31 cellular contexts compared by ENCODE assay signal in the genomic region with DNA sequence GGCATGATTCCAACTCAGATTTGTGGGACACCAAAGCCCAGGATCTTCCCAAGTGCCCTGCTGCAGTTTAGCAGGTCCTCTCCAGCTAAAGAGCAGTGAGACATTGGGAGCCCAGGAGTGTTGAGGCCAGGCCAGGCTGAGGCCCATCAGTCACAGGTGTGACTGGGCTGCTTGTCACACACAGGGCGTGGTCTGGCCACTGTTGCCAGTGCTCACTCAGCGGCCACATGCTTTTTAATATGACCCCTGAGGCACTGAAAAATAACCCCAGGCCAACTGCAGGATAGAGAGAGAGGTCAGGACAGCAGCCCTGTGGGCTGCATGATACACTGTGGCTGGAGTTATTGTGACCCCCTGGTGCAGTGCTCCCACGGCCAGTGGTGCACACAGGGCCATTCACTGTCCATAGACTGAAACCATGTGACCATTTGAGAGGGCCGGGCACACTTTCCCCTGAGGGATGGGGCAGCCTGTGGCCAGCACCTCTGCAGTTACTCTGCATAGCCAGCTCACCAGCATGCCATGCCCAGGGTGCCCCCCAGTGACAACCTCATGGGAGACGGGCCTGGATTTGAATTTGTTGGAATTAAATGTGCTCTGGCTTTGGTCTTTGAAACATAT. TPM values are rescaled to one million over a fixed set of nuclear protein-coding genes. Genes with fewer than 3 reads are reported as not detected.
DNase-seq lines count a peak whose midpoint lies in the region; ATAC-seq and TF ChIP-seq lines count a peak whose summit lies in the region.
"Had no signal": no experiment of that assay in that cellular context is flagged by ENCODE, and none has a peak within 500 bp of the region (broad histone marks: within the 10 kb centered on the region; RNA-seq: fewer than 3 reads in every experiment).

No MANE protein-coding gene starts in this region.

- peak; percentile 14 for DNase-seq in activated CD4-positive, CD25-positive, alpha-beta regulatory T cell treated with anti-CD3 and anti-CD28 coated beads, Interleukin-2, amount 50 U/mL, for 72 hours
- DNase-seq in T1000 (lab: John Stamatoyannopoulos, UW) (peak; percentile 22), left cardiac atrium (no peak), stomach (peak; percentile 26), omental fat pad (ENCODE audit: low spot score) (no peak)
- DNase-seq in activated naive CD4-positive, alpha-beta T cell treated with anti-CD3 and anti-CD28 coated beads, Interleukin-2, amount 50 U/mL, for 16 hours: no peak
- DNase-seq: activated CD4-positive, alpha-beta T cell treated with anti-CD3 and anti-CD28 coated beads for 36 hours; activated CD8-positive, alpha-beta memory T cell treated with anti-CD3 and anti-CD28 coated beads, Interleukin-2, amount 50 U/mL, for 48 hours; activated CD8-positive, alpha-beta T cell treated with anti-CD3 and anti-CD28 coated beads for 36 hours; DMS79; effector memory CD4-positive, alpha-beta T cell; GDM1; HCEC 1CT; NCI-H1092 treated with DMSO at 0.1 percent for 48 hours; NCI-H1694 treated with DMSO at 0.1 percent for 48 hours had no signal

- TF ChIP-seq CTCF in stomach (IDR thresholded peaks at IDR 0.05) (no peak), omental fat pad (IDR thresholded peaks at IDR 0.05) (no peak)

- TF ChIP-seq POLR2A in stomach (IDR thresholded peaks at IDR 0.05): no peak

- H3K27me3 ChIP-seq in stomach: peaks cover 0 to 22% (median 6%) of the 10 kb centered on the region in 3 donors
- H3K27me3 ChIP-seq: BLaER1 treated with 17β-estradiol and CSF1 and Interleukin-3, amounts not matched to agents 10 nM and 100 nM had no signal

- intact Hi-C loops in left cardiac atrium (cut with DNase I) (no loop called here), stomach (cut with DNase I; ENCODE audit: low total_unique reads) (no loop called here)

- no peaks in the 10 kb centered on the region for H3K9me3 ChIP-seq in stomach
- H3K9me3 ChIP-seq: BLaER1 treated with 17β-estradiol and CSF1 and Interleukin-3, amounts not matched to agents 10 nM and 100 nM had no signal

- 58 to 92% (median 65%) methylated on average over 1 to 5 of the region's 5 CpGs for WGBS in stomach, 5 donors

- no peak for ATAC-seq in activated CD4-positive, CD25-positive, alpha-beta regulatory T cell treated with anti-CD3 and anti-CD28 coated beads, Interleukin-2, amount 50 U/mL, for 24 hours
- ATAC-seq in left cardiac atrium (peak; percentile 64 to 82), GM18873 (IDR thresholded peaks at IDR 0.05; ENCODE audit: low FRiP score, unreplicated experiment) (no peak), omental fat pad (ENCODE audit: low FRiP score) (no peak)
- ATAC-seq: activated CD4-positive, alpha-beta T cell treated with anti-CD3 and anti-CD28 coated beads for 36 hours; activated CD8-positive, alpha-beta T cell treated with anti-CD3 and anti-CD28 coated beads for 36 hours; natural killer cell treated with Interleukin-12 subunit alpha and Interleukin-12 subunit beta and Interleukin-15 and Interleukin-18, amount 100 ng/mL, for 72 hours; stimulated activated memory B cell treated with anti-CD40 and anti-IgM and Interleukin-4, amounts not matched to agents 10 μg/mL and 1 μg/mL and 100 μg/mL, for 72 hours had no signal

- H3K4me1 ChIP-seq in stomach: no peaks in the 10 kb centered on the region
- H3K4me1 ChIP-seq: BLaER1 treated with 17β-estradiol and CSF1 and Interleukin-3, amounts not matched to agents 10 nM and 100 nM had no signal

- TF ChIP-seq EP300 in stomach (IDR thresholded peaks at IDR 0.05): no peak

- no peak overlapping the region for H3K4me3 ChIP-seq in stomach
- H3K4me3 ChIP-seq: BLaER1 treated with 17β-estradiol and CSF1 and Interleukin-3, amounts not matched to agents 10 nM and 100 nM; lung had no signal

- no peak overlapping the region for H3K27ac ChIP-seq in stomach
- H3K27ac ChIP-seq: 22Rv1; BLaER1 treated with 17β-estradiol and CSF1 and Interleukin-3, amounts not matched to agents 10 nM and 100 nM; epithelial cell of prostate had no signal

- H3K36me3 ChIP-seq in stomach: no peaks in the 10 kb centered on the region
- H3K36me3 ChIP-seq: BLaER1 treated with 17β-estradiol and CSF1 and Interleukin-3, amounts not matched to agents 10 nM and 100 nM had no signal

RNA-seq across cellular contexts. Expression of a gene that starts 4.2 kb away (rescaled TPM):
- total RNA-seq in left cardiac atrium (not detected), stomach (not detected), omental fat pad (not detected)
- polyA plus RNA-seq in stomach: not detected
- total RNA-seq: activated CD4-positive, alpha-beta T cell treated with anti-CD3 and anti-CD28 coated beads for 36 hours; activated CD8-positive, alpha-beta T cell treated with anti-CD3 and anti-CD28 coated beads for 36 hours; lung; MCF 10A; mucosa of gallbladder; natural killer cell treated with Interleukin-12 subunit alpha and Interleukin-12 subunit beta and Interleukin-15 and Interleukin-18, amount 100 ng/mL, for 72 hours; NCI-H460; osteocyte; T-helper 2 cell treated with Interferon-gamma antibody and Interleukin-4, amounts not matched to agents 100 ng/mL and 5 ng/mL, for 36 hours; urinary bladder had no signal
- polyA plus RNA-seq: IgD-negative memory B cell, keratinocyte, lung, urinary bladder had no signal

RNA-seq across cellular contexts. Expression of a gene that starts 21.7 kb away (rescaled TPM):
- total RNA-seq in left cardiac atrium (not detected), stomach (not detected), omental fat pad (not detected)
- not detected for polyA plus RNA-seq in stomach
- total RNA-seq: activated CD4-positive, alpha-beta T cell treated with anti-CD3 and anti-CD28 coated beads for 36 hours; activated CD8-positive, alpha-beta T cell treated with anti-CD3 and anti-CD28 coated beads for 36 hours; lung; MCF 10A; mucosa of gallbladder; natural killer cell treated with Interleukin-12 subunit alpha and Interleukin-12 subunit beta and Interleukin-15 and Interleukin-18, amount 100 ng/mL, for 72 hours; NCI-H460; osteocyte; T-helper 2 cell treated with Interferon-gamma antibody and Interleukin-4, amounts not matched to agents 100 ng/mL and 5 ng/mL, for 36 hours; urinary bladder had no signal
- polyA plus RNA-seq: IgD-negative memory B cell, keratinocyte, urinary bladder had no signal

RNA-seq across cellular contexts. Expression of a gene that starts 26.4 kb away (rescaled TPM):
- total RNA-seq in left cardiac atrium (1 to 10 TPM in 1 of 2 donors, under 1 TPM in 1; 0.89 to 1.4 TPM), stomach (1 to 10 TPM in 1 of 5 donors, not detected in 4; 2.6 TPM), omental fat pad (1 to 10 TPM in 1 of 4 donors, under 1 TPM in 3; 0.48 to 2.4 (median 0.66) TPM)
- polyA plus RNA-seq in stomach: under 1 TPM in 2 of 3 donors, not detected in 1; 0.31 to 0.90 TPM
- total RNA-seq: MCF 10A; natural killer cell treated with Interleukin-12 subunit alpha and Interleukin-12 subunit beta and Interleukin-15 and Interleukin-18, amount 100 ng/mL, for 72 hours; NCI-H460; osteocyte; T-helper 2 cell treated with Interferon-gamma antibody and Interleukin-4, amounts not matched to agents 100 ng/mL and 5 ng/mL, for 36 hours had no signal
- polyA plus RNA-seq: IgD-negative memory B cell, keratinocyte had no signal

RNA-seq across cellular contexts. Expression of a gene that starts 57.7 kb away (rescaled TPM):
- not detected for total RNA-seq in left cardiac atrium
- total RNA-seq in stomach: 10 to 100 TPM in 1 of 5 donors, 1 to 10 TPM in 1, under 1 TPM in 2, not detected in 1; 0.43 to 15.1 (median 1.4) TPM
- under 1 TPM in 2 of 3 donors, not detected in 1; 0.50 to 0.68 TPM for polyA plus RNA-seq in stomach
- total RNA-seq in omental fat pad: under 1 TPM in 2 of 4 donors, not detected in 2; 0.19 to 0.25 TPM
- total RNA-seq: natural killer cell treated with Interleukin-12 subunit alpha and Interleukin-12 subunit beta and Interleukin-15 and Interleukin-18, amount 100 ng/mL, for 72 hours; NCI-H460 had no signal
- polyA plus RNA-seq: IgD-negative memory B cell had no signal

Comparison
In these comparisons a context has a peak if more than half of its experiments do, and no peak if none do; other contexts are left out.
1. DNase-seq: peak in activated CD4-positive, CD25-positive, alpha-beta regulatory T cell treated with anti-CD3 and anti-CD28 coated beads, Interleukin-2, amount 50 U/mL, for 72 hours (single experiment), T1000 (single experiment) and stomach (single experiment); none in left cardiac atrium (single experiment), activated naive CD4-positive, alpha-beta T cell treated with anti-CD3 and anti-CD28 coated beads, Interleukin-2, amount 50 U/mL, for 16 hours (single experiment) and omental fat pad (single experiment).
2. ATAC-seq: peak in left cardiac atrium (2 of 2); none in activated CD4-positive, CD25-positive, alpha-beta regulatory T cell treated with anti-CD3 and anti-CD28 coated beads, Interleukin-2, amount 50 U/mL, for 24 hours (0 of 2), GM18873 (single experiment) and omental fat pad (single experiment).